Comparison of ENCODE assay signal across 28 cellular contexts in genomic region chr14:101331141-101331525, GRCh38.
"Had no signal": no experiment of that assay in that cellular context is flagged by ENCODE, and none has a peak within 500 bp of the region (broad histone marks: within the 10 kb centered on the region; RNA-seq: fewer than 3 reads in every experiment).

No MANE protein-coding gene starts in this region.

- H2AFZ ChIP-seq: neural progenitor cell had no signal

- H3K9me3 ChIP-seq: neutrophil, pancreas, prostate gland, right lobe of liver, sigmoid colon, thoracic aorta, thyroid gland, tibial nerve, upper lobe of left lung, vagina had no signal

- H3K9me3 Mint-ChIP-seq: natural killer cell; stimulated activated effector memory CD8-positive, alpha-beta T cell treated with anti-CD3 and anti-CD28 coated beads, Interleukin-12 subunit alpha, Interleukin-12 subunit beta, amount 100 ng/mL, for 72 hours; stimulated activated naive CD8-positive, alpha-beta T cell treated with anti-CD3 and anti-CD28 coated beads, Interleukin-15, Interleukin-2, amounts not matched to agents 100 ng/mL and 50 ng/mL, for 24 hours had no signal

- H3K36me3 ChIP-seq: neural progenitor cell, neutrophil, pancreas, prostate gland, right lobe of liver, sigmoid colon, stomach, thoracic aorta, thyroid gland, tibial nerve, upper lobe of left lung, vagina had no signal

- H3K27ac Mint-ChIP-seq: naive thymus-derived CD4-positive, alpha-beta T cell; natural killer cell; stimulated activated effector memory CD8-positive, alpha-beta T cell treated with anti-CD3 and anti-CD28 coated beads, Interleukin-12 subunit alpha, Interleukin-12 subunit beta, amount 100 ng/mL, for 72 hours; stimulated activated naive B cell treated with anti-CD40 and anti-IgM and Interleukin-4, amounts not matched to agents 10 μg/mL and 1 μg/mL and 100 μg/mL, for 72 hours; stimulated activated naive CD8-positive, alpha-beta T cell treated with anti-CD3 and anti-CD28 coated beads, Interleukin-15, Interleukin-2, amounts not matched to agents 100 ng/mL and 50 ng/mL, for 24 hours had no signal

- ATAC-seq: naive thymus-derived CD4-positive, alpha-beta T cell; natural killer cell; pancreas; right cardiac atrium; stimulated activated effector memory CD8-positive, alpha-beta T cell treated with anti-CD3 and anti-CD28 coated beads, Interleukin-12 subunit alpha, Interleukin-12 subunit beta, amount 100 ng/mL, for 72 hours; stimulated activated naive B cell treated with anti-CD40 and anti-IgM and Interleukin-4, amounts not matched to agents 10 μg/mL and 1 μg/mL and 100 μg/mL, for 72 hours had no signal

- H3K36me3 Mint-ChIP-seq: naive thymus-derived CD4-positive, alpha-beta T cell; natural killer cell; stimulated activated effector memory CD8-positive, alpha-beta T cell treated with anti-CD3 and anti-CD28 coated beads, Interleukin-12 subunit alpha, Interleukin-12 subunit beta, amount 100 ng/mL, for 72 hours; stimulated activated naive B cell treated with anti-CD40 and anti-IgM and Interleukin-4, amounts not matched to agents 10 μg/mL and 1 μg/mL and 100 μg/mL, for 72 hours had no signal

- DNase-seq: naive thymus-derived CD4-positive, alpha-beta T cell; natural killer cell; nephron progenitor cell; nucleus accumbens; pancreas; retina; right cardiac atrium; sigmoid colon; small intestine; stimulated activated CD4-positive, alpha-beta T cell treated with anti-CD3 and anti-CD28 coated beads, Interleukin-15, amount 100 ng/mL, for 24 hours; stimulated activated CD4-positive, alpha-beta T cell treated with anti-CD3 and anti-CD28 coated beads, Interleukin-2, amount 100 ng/mL, for 24 hours; stimulated activated CD4-positive, alpha-beta T cell treated with anti-CD3 and anti-CD28 coated beads, Interleukin-2, amount 100 ng/mL, for 48 hours; stimulated activated CD4-positive, alpha-beta T cell treated with anti-CD3 and anti-CD28 coated beads, Interleukin-4, amount 100 ng/mL, for 24 hours; stimulated activated naive B cell treated with anti-CD40 and anti-IgM and Interleukin-4, amounts not matched to agents 10 μg/mL and 1 μg/mL and 100 μg/mL, for 72 hours; stimulated activated naive CD4-positive, alpha-beta T cell treated with Interleukin-2 at 50 U/mL for 16 hours; stomach; thyroid gland; trophoblast cell had no signal

- H3K4me2 ChIP-seq: neural progenitor cell had no signal

- H3K4me1 Mint-ChIP-seq: naive thymus-derived CD4-positive, alpha-beta T cell; natural killer cell; stimulated activated effector memory CD8-positive, alpha-beta T cell treated with anti-CD3 and anti-CD28 coated beads, Interleukin-12 subunit alpha, Interleukin-12 subunit beta, amount 100 ng/mL, for 72 hours; stimulated activated naive B cell treated with anti-CD40 and anti-IgM and Interleukin-4, amounts not matched to agents 10 μg/mL and 1 μg/mL and 100 μg/mL, for 72 hours had no signal

- H3K9ac ChIP-seq: neural progenitor cell had no signal

- H3K4me1 ChIP-seq: prostate gland, thyroid gland, tibial nerve, vagina had no signal

- H3K4me3 ChIP-seq: neural progenitor cell, pancreas, prostate gland, right lobe of liver, sigmoid colon, stomach, thoracic aorta, thyroid gland, tibial nerve, upper lobe of left lung, vagina had no signal

- H3K4me3 Mint-ChIP-seq: naive thymus-derived CD4-positive, alpha-beta T cell; natural killer cell; nephron progenitor cell; neural progenitor cell; stimulated activated effector memory CD8-positive, alpha-beta T cell treated with anti-CD3 and anti-CD28 coated beads, Interleukin-12 subunit alpha, Interleukin-12 subunit beta, amount 100 ng/mL, for 72 hours; stimulated activated naive B cell treated with anti-CD40 and anti-IgM and Interleukin-4, amounts not matched to agents 10 μg/mL and 1 μg/mL and 100 μg/mL, for 72 hours; stimulated activated naive CD8-positive, alpha-beta T cell treated with anti-CD3 and anti-CD28 coated beads, Interleukin-15, Interleukin-2, amounts not matched to agents 100 ng/mL and 50 ng/mL, for 24 hours had no signal

- H3K27ac ChIP-seq: neural progenitor cell, neutrophil, pancreas, prostate gland, right lobe of liver, sigmoid colon, stomach, thoracic aorta, thyroid gland, tibial nerve, upper lobe of left lung, vagina had no signal

- H3K27me3 ChIP-seq: neural progenitor cell, neutrophil, pancreas, right lobe of liver, sigmoid colon, thyroid gland, tibial nerve, upper lobe of left lung, vagina had no signal
